In genomic region chr14:80629606-80630005, GRCh38 we compare ENCODE assay signal across 22 cellular contexts.
"Had no signal": no experiment of that assay in that cellular context is flagged by ENCODE, and none has a peak within 500 bp of the region (broad histone marks: within the 10 kb centered on the region; RNA-seq: fewer than 3 reads in every experiment).

No MANE protein-coding gene starts in this region.

- H3K27me3 Mint-ChIP-seq: activated CD4-positive, alpha-beta memory T cell treated with anti-CD3 and anti-CD28 coated beads, Interleukin-2, amount 10 ng/mL, durations not matched to agents 7 days and 5 days; activated naive CD4-positive, alpha-beta T cell treated with anti-CD3 and anti-CD28 coated beads, Interleukin-2, amount 10 ng/mL, durations not matched to agents 7 days and 5 days; naive thymus-derived CD4-positive, alpha-beta T cell; type B pancreatic cell had no signal

- H3K4me3 Mint-ChIP-seq: activated CD4-positive, alpha-beta memory T cell treated with anti-CD3 and anti-CD28 coated beads, Interleukin-2, amount 10 ng/mL, durations not matched to agents 7 days and 5 days; activated naive CD4-positive, alpha-beta T cell treated with anti-CD3 and anti-CD28 coated beads, Interleukin-2, amount 10 ng/mL, durations not matched to agents 7 days and 5 days; endodermal cell; naive thymus-derived CD4-positive, alpha-beta T cell; neural crest cell; type B pancreatic cell had no signal

- H3K4me1 Mint-ChIP-seq: activated CD4-positive, alpha-beta memory T cell treated with anti-CD3 and anti-CD28 coated beads, Interleukin-2, amount 10 ng/mL, durations not matched to agents 7 days and 5 days; activated naive CD4-positive, alpha-beta T cell treated with anti-CD3 and anti-CD28 coated beads, Interleukin-2, amount 10 ng/mL, durations not matched to agents 7 days and 5 days; naive thymus-derived CD4-positive, alpha-beta T cell; neural crest cell had no signal

- H3K27ac Mint-ChIP-seq: activated CD4-positive, alpha-beta memory T cell treated with anti-CD3 and anti-CD28 coated beads, Interleukin-2, amount 10 ng/mL, durations not matched to agents 7 days and 5 days; activated naive CD4-positive, alpha-beta T cell treated with anti-CD3 and anti-CD28 coated beads, Interleukin-2, amount 10 ng/mL, durations not matched to agents 7 days and 5 days; endodermal cell; naive thymus-derived CD4-positive, alpha-beta T cell; type B pancreatic cell had no signal

- DNase-seq: activated CD4-positive, alpha-beta memory T cell treated with anti-CD3 and anti-CD28 coated beads, Interleukin-2, amount 10 ng/mL, durations not matched to agents 7 days and 5 days; activated CD4-positive, alpha-beta T cell treated with anti-CD3 and anti-CD28 coated beads for 48 hours; activated CD4-positive, CD25-positive, alpha-beta regulatory T cell; activated effector memory CD4-positive, alpha-beta T cell treated with anti-CD3 and anti-CD28 coated beads, Interleukin-2, amount 50 U/mL, for 16 hours; activated naive CD4-positive, alpha-beta T cell treated with anti-CD3 and anti-CD28 coated beads, Interleukin-2, amount 10 ng/mL, durations not matched to agents 7 days and 5 days; cortex of kidney; endodermal cell; esophagus squamous epithelium; foreskin melanocyte; lower lobe of right lung; naive thymus-derived CD4-positive, alpha-beta T cell; occipital lobe; retina; sigmoid colon; stimulated activated CD4-positive, alpha-beta T cell treated with anti-CD3 and anti-CD28 coated beads, Interleukin-2, amount 100 ng/mL, for 48 hours; stimulated activated naive CD4-positive, alpha-beta T cell; T-helper 9 cell had no signal

- H3K9me3 Mint-ChIP-seq: endodermal cell, type B pancreatic cell had no signal

- H3K4me1 ChIP-seq: esophagus squamous epithelium, lower lobe of right lung, sigmoid colon had no signal

- H3K27me3 ChIP-seq: esophagus squamous epithelium, sigmoid colon had no signal

- H3K36me3 ChIP-seq: esophagus squamous epithelium, lower lobe of right lung, sigmoid colon, thoracic aorta had no signal

- ATAC-seq: left lobe of liver; lower lobe of right lung; naive thymus-derived CD4-positive, alpha-beta T cell had no signal

- H3K9me3 ChIP-seq: esophagus squamous epithelium, lower lobe of right lung, sigmoid colon, thoracic aorta had no signal

- H3K27ac ChIP-seq: esophagus squamous epithelium, lower lobe of right lung, sigmoid colon, thoracic aorta had no signal

- H3K36me3 Mint-ChIP-seq: activated naive CD4-positive, alpha-beta T cell treated with anti-CD3 and anti-CD28 coated beads, Interleukin-2, amount 10 ng/mL, durations not matched to agents 7 days and 5 days; type B pancreatic cell had no signal

- H3K4me3 ChIP-seq: esophagus squamous epithelium, lower lobe of right lung, sigmoid colon, smooth muscle cell, thoracic aorta had no signal
